In the genomic region with DNA sequence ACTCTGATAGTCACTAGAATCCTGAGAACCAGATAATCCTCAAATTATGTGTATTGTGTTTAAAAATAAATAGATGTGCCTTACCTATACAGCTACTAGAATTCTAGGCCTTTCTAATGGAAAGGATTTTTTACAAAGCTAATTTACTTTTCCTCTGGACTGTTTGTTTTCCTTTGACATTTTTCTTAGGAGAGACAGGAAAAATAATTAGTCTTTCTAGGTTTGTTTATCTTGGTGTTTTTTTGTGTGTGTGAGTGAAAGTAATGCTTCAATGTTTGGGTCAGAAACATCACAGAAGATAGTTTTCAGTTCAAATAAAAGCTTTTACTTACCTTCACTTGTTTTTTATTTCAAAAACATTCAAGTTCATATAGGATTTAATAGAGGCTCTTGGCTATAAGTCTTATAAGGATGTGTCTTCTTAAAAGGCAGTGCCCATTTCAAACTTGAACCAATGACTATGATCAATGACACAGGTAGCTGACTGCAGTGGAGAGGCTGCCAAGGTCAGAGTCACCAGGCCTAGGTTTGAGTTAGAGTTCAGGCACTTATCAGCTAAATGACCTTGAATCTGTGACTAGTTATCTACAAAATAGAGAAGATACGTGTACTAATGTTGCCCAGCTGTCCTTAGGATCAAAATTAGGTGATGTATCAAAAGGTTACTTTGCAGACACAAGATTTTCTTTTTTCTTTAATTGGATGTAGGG, we compare ENCODE assay signal across 24 cellular contexts.
"Had no signal": no experiment of that assay in that cellular context is flagged by ENCODE, and none has a peak within 500 bp of the region (broad histone marks: within the 10 kb centered on the region; RNA-seq: fewer than 3 reads in every experiment).

No MANE protein-coding gene starts in this region.

- H3K36me3 ChIP-seq: gastrocnemius medialis, left lung, spleen, tibial artery, upper lobe of left lung had no signal

- H3K9me3 ChIP-seq: gastrocnemius medialis, left lung, psoas muscle, spleen, testis, tibial artery, upper lobe of left lung had no signal

- H3K4me1 ChIP-seq: gastrocnemius medialis, left lung, psoas muscle, spleen, testis, tibial artery, upper lobe of left lung had no signal

- H3K27me3 Mint-ChIP-seq: effector memory CD8-positive, alpha-beta T cell had no signal

- DNase-seq: cortex of kidney; effector memory CD8-positive, alpha-beta T cell; foreskin fibroblast; gastrocnemius medialis; head of caudate nucleus; kidney; left lung; mesenchymal stem cell; midbrain; naive thymus-derived CD4-positive, alpha-beta T cell; nephron progenitor cell; nucleus accumbens; psoas muscle; right cardiac atrium; spleen; stimulated activated CD4-positive, alpha-beta T cell treated with anti-CD3 and anti-CD28 coated beads, Interleukin-4, amount 100 ng/mL, for 4 hours; stimulated activated naive CD8-positive, alpha-beta T cell treated with anti-CD3 and anti-CD28 coated beads, Interleukin-15, Interleukin-2, amounts not matched to agents 100 U/mL and 50 U/mL, for 24 hours; testis; tibial artery; upper lobe of left lung had no signal

- H3K9me3 Mint-ChIP-seq: nephron progenitor cell; stimulated activated memory B cell treated with anti-CD40 and anti-IgM and Interleukin-4, amounts not matched to agents 10 μg/mL and 1 μg/mL and 100 μg/mL, for 72 hours had no signal

- H3K4me3 ChIP-seq: gastrocnemius medialis, left lung, psoas muscle, skin epidermis, spleen, testis, tibial artery, upper lobe of left lung had no signal

- H3K4me3 Mint-ChIP-seq: effector memory CD8-positive, alpha-beta T cell; naive thymus-derived CD4-positive, alpha-beta T cell; nephron progenitor cell; stimulated activated memory B cell treated with anti-CD40 and anti-IgM and Interleukin-4, amounts not matched to agents 10 μg/mL and 1 μg/mL and 100 μg/mL, for 72 hours had no signal

- H3K27me3 ChIP-seq: gastrocnemius medialis, left lung, spleen, testis, tibial artery, upper lobe of left lung had no signal

- H3K4me1 Mint-ChIP-seq: naive thymus-derived CD4-positive, alpha-beta T cell; stimulated activated memory B cell treated with anti-CD40 and anti-IgM and Interleukin-4, amounts not matched to agents 10 μg/mL and 1 μg/mL and 100 μg/mL, for 72 hours had no signal

- H3K27ac ChIP-seq: epithelial cell of prostate, gastrocnemius medialis, left lung, psoas muscle, skin epidermis, spleen, testis, tibial artery, upper lobe of left lung had no signal

- H3K27ac Mint-ChIP-seq: effector memory CD8-positive, alpha-beta T cell; naive thymus-derived CD4-positive, alpha-beta T cell; nephron progenitor cell; stimulated activated memory B cell treated with anti-CD40 and anti-IgM and Interleukin-4, amounts not matched to agents 10 μg/mL and 1 μg/mL and 100 μg/mL, for 72 hours had no signal

- H3K36me3 Mint-ChIP-seq: naive thymus-derived CD4-positive, alpha-beta T cell; stimulated activated memory B cell treated with anti-CD40 and anti-IgM and Interleukin-4, amounts not matched to agents 10 μg/mL and 1 μg/mL and 100 μg/mL, for 72 hours had no signal

- ATAC-seq: effector memory CD8-positive, alpha-beta T cell; esophagus mucosa; gastrocnemius medialis; left lung; naive thymus-derived CD4-positive, alpha-beta T cell; psoas muscle; right cardiac atrium; stimulated activated memory B cell treated with anti-CD40 and anti-IgM and Interleukin-4, amounts not matched to agents 10 μg/mL and 1 μg/mL and 100 μg/mL, for 72 hours; stimulated activated naive CD8-positive, alpha-beta T cell treated with anti-CD3 and anti-CD28 coated beads, Interleukin-15, Interleukin-2, amounts not matched to agents 100 U/mL and 50 U/mL, for 24 hours had no signal
